In the genomic region with DNA sequence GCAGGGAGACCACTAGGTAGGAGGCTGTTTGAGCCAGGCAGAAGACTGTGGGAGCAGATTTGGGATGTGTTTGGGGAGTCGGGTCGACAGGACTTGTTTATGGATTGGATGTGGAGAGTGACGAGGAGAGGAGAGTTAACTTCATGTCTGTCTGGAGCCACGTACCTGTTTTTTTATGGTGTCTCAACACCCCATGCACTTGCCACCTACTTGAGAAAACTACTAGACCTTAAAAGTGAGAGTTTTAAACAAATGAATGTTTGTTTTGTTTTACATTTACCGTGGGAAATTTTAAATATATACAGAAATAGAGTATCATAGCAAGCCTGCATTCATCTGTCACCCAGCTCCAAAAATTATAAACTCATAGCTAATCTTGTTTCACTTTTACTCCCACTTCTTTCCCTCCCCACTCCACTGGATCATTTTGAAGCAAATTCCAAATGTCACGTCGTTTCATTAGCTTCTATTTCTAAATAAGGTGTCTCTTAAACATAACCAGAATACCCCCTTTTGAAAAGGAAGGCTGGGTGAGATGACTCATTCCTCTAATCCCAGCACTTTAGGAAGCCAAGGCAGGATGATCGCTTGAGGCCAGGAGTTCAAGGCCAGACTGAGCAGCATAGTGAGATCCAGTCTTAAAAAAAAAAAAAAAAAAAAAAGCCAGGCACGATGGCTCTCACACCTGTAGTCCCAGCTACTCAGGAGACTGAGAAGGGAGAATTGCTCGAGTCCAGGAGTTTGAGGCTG, we compare ENCODE assay signal across 17 cellular contexts.
A peak's percentile ranks its signal among the peaks of the same experiment; 100 is the strongest.
DNase-seq lines count a peak whose midpoint lies in the region; ATAC-seq, FAIRE-seq and TF ChIP-seq lines count a peak whose summit lies in the region.
"Had no signal": no experiment of that assay in that cellular context is flagged by ENCODE, and none has a peak within 500 bp of the region (broad histone marks: within the 10 kb centered on the region; RNA-seq: fewer than 3 reads in every experiment).

No MANE protein-coding gene starts in this region.

- H2AFZ ChIP-seq in HepG2 (ENCODE audit: low read length) = no peak overlapping the region
- H2AFZ ChIP-seq: PC-9 had no signal

- no peaks in the 10 kb centered on the region for H4K20me1 ChIP-seq in HepG2 (ENCODE audit: insufficient read depth, low read length)

- in situ Hi-C loops in HepG2 (cut with HindIII; ENCODE audit: extremely low pct_ligation_motif_present, low pct_unique_long_range_greater_than_20kb) = no loop called here

- DNase-seq in HepG2 (ENCODE audit: low spot score) (peak; percentile 15), right lobe of liver (no peak), sigmoid colon (no peak), NCI-H345 treated with DMSO at 0.1 percent for 48 hours (lab: John Stamatoyannopoulos, UW; ENCODE audit: unreplicated experiment) (no peak), A673 (ENCODE audit: low spot score) (no peak), NCI-H1417 treated with DMSO at 0.1 percent for 48 hours (lab: John Stamatoyannopoulos, UW) (no peak), superior temporal gyrus (ENCODE audit: extremely low spot score) (no peak)
- DNase-seq: KG1, NCI-H1436, NCI-H2029, NCI-H2171, NCI-H446 treated with DMSO at 0.1 percent for 48 hours, NCI-H748 treated with DMSO at 0.1 percent for 48 hours, PC-9 had no signal

- H3K9me3 ChIP-seq in HepG2 (ENCODE audit: low read length) (no peaks in the 10 kb centered on the region), right lobe of liver (no peaks in the 10 kb centered on the region), muscle layer of duodenum (ENCODE audit: control insufficient read depth in 1 of 2, low read length in 2 of 2) (no peaks in the 10 kb centered on the region), sigmoid colon (no peaks in the 10 kb centered on the region), A673 (ENCODE audit: low read depth, low read length, poor library complexity, severe bottlenecking) (no peaks in the 10 kb centered on the region)
- H3K9me3 ChIP-seq: A549 had no signal

- FAIRE-seq in HepG2 (lab: Jason Lieb, UNC) = no peak
- FAIRE-seq: A549 had no signal

- H3K4me3 ChIP-seq in HepG2 (replicated peaks in 1 of 3; ENCODE audit: insufficient read depth in 1 of 3, low read depth in 2 of 3, low read length in 3 of 3) (no peak overlapping the region), right lobe of liver (no peak overlapping the region), muscle layer of duodenum (ENCODE audit: low read depth in 1 of 2, low read length in 2 of 2) (no peak overlapping the region), sigmoid colon (no peak overlapping the region), A673 (ENCODE audit: low read depth, low read length, poor library complexity, severe bottlenecking) (no peak overlapping the region)
- H3K4me3 ChIP-seq: A549, PC-9 had no signal

- POLR2A ChIA-PET in HepG2 (lab: Yijun Ruan, JAX) (no interaction called here), A673 (lab: Charles Lee; ENCODE audit: low non-redundant PET) (no interaction called here)

- intact Hi-C loops in HepG2 (cut with micrococcal nuclease; ENCODE audit: unreplicated experiment) = no loop called here
- intact Hi-C loops in right lobe of liver (cut with DNase I) = no loop called here
- intact Hi-C loops in sigmoid colon (cut with DNase I) = loop anchor here (10.0 kb wide), 1 partner anchor 137 kb away; the partner anchor contains the start of gene ANO6
- intact Hi-C loops in A673 (cut with micrococcal nuclease; ENCODE audit: unreplicated experiment) = no loop called here

- no peak for ATAC-seq in HepG2
- no peak for ATAC-seq in right lobe of liver
- ATAC-seq: A549 had no signal

- TF ChIP-seq CTCF in HepG2 (CRISPR knock-in tag; IDR thresholded peaks at IDR 0.05) (no peak), right lobe of liver (IDR thresholded peaks at IDR 0.05) (no peak), sigmoid colon (IDR thresholded peaks at IDR 0.05) (no peak), A673 (conservative IDR thresholded peaks at IDR 0.05; ENCODE audit: low read depth, low read length) (no peak)

- H3K27ac ChIP-seq in HepG2 (ENCODE audit: extremely low read length, insufficient read depth, low read length) (no peak overlapping the region), right lobe of liver (no peak overlapping the region), muscle layer of duodenum (ENCODE audit: low read length) (peak overlapping the region; percentile 17), sigmoid colon (peak overlapping the region; percentile 48 to 77 (median 63)), A673 (ENCODE audit: low read depth, low read length, poor library complexity, severe bottlenecking) (no peak overlapping the region)
- H3K27ac ChIP-seq: A549, C4-2B, PC-9 had no signal

- H3K4me1 ChIP-seq in HepG2 (ENCODE audit: insufficient read depth, low read length) = peaks cover 15% of the 10 kb centered on the region
- peaks cover 0 to 15% (median under 1%) of the 10 kb centered on the region in 4 donors for H3K4me1 ChIP-seq in right lobe of liver
- peaks cover under 1 to 7% of the 10 kb centered on the region in 2 donors for H3K4me1 ChIP-seq in muscle layer of duodenum (ENCODE audit: control insufficient read depth in 1 of 2, insufficient read depth in 2 of 2, low read length in 2 of 2)
- H3K4me1 ChIP-seq in sigmoid colon = peaks cover 0 to 20% (median 11%) of the 10 kb centered on the region in 4 donors
- peaks cover 23% of the 10 kb centered on the region for H3K4me1 ChIP-seq in A673 (ENCODE audit: insufficient read depth, low read length, poor library complexity, severe bottlenecking)

- no peak for TF ChIP-seq POLR2A in HepG2 (IDR thresholded peaks at IDR 0.05; ENCODE audit: insufficient read depth in 1 of 2, low read depth in 2 of 2, low read length in 2 of 2)
- no peak for TF ChIP-seq POLR2A in right lobe of liver (IDR thresholded peaks at IDR 0.05)
- TF ChIP-seq POLR2A in sigmoid colon (IDR thresholded peaks at IDR 0.05) = no peak

- no peaks in the 10 kb centered on the region for H3K79me2 ChIP-seq in HepG2 (ENCODE audit: insufficient read depth, low read length)

- no peaks in the 10 kb centered on the region for H3K27me3 ChIP-seq in HepG2 (ENCODE audit: control insufficient read depth in 1 of 2, insufficient read depth in 2 of 2, low read length in 2 of 2)
- H3K27me3 ChIP-seq in right lobe of liver = no peaks in the 10 kb centered on the region
- no peaks in the 10 kb centered on the region for H3K27me3 ChIP-seq in muscle layer of duodenum (ENCODE audit: low read depth, low read length)
- no peaks in the 10 kb centered on the region for H3K27me3 ChIP-seq in sigmoid colon
- H3K27me3 ChIP-seq in A673 (replicated peaks; ENCODE audit: insufficient read depth, low read depth, low read length, poor library complexity) = no peaks in the 10 kb centered on the region

- no peak overlapping the region for H3K4me2 ChIP-seq in HepG2 (ENCODE audit: low read depth, low read length)
- H3K4me2 ChIP-seq: A549, PC-9 had no signal

- TF ChIP-seq EP300 in HepG2 (IDR thresholded peaks at IDR 0.05; ENCODE audit: low read depth in 2 of 2, low read length in 2 of 2) (no peak), HepG2 (CRISPR knock-in tag; IDR thresholded peaks at IDR 0.05; ENCODE audit: borderline replicate concordance) (no peak), sigmoid colon (IDR thresholded peaks at IDR 0.05) (no peak)

- CTCF ChIA-PET in HepG2 (lab: Yijun Ruan, JAX; ENCODE audit: low intra/inter-chr PET ratio, low total read pairs) (no interaction called here), A673 (lab: Charles Lee) (no interaction called here)

- TF ChIP-seq RAD21 in HepG2 (CRISPR knock-in tag; IDR thresholded peaks at IDR 0.05) = no peak

- H3K9ac ChIP-seq in HepG2 (ENCODE audit: insufficient read depth, low read depth, low read length) = no peak overlapping the region

- no TSS peak for BruUV-seq in HepG2 (replicated peaks; lab: Mats Ljungman, UMichigan)
- BruUV-seq in A673 (replicated peaks; lab: Mats Ljungman, UMichigan) = no TSS peak

- H3K36me3 ChIP-seq in HepG2 (replicated peaks in 1 of 2; ENCODE audit: control insufficient read depth in 1 of 2, insufficient read depth in 2 of 2, low read length in 2 of 2) = peaks cover 13 to 36% of the 10 kb centered on the region in 2 experiments
- H3K36me3 ChIP-seq in right lobe of liver = peaks cover 0 to 20% (median 6%) of the 10 kb centered on the region in 4 donors
- peaks cover 24 to 27% of the 10 kb centered on the region in 2 donors for H3K36me3 ChIP-seq in muscle layer of duodenum (ENCODE audit: control insufficient read depth in 1 of 2, insufficient read depth in 2 of 2, low read length in 2 of 2)
- peaks cover 0 to 34% (median 4%) of the 10 kb centered on the region in 4 donors for H3K36me3 ChIP-seq in sigmoid colon
- peaks cover 25% of the 10 kb centered on the region for H3K36me3 ChIP-seq in A673 (ENCODE audit: insufficient read depth, low read length, poor library complexity, severe bottlenecking)

- 85% methylated on average over 10 of the region's 10 CpGs for WGBS in HepG2 (ENCODE audit: low lambda C conversion rate)
- WGBS in right lobe of liver (ENCODE audit: insufficient coverage, low coverage, low lambda C conversion rate, missing lambda C conversion rate) = 84% methylated on average over 9 of the region's 10 CpGs
- 83 to 84% methylated on average over 10 of the region's 10 CpGs for WGBS in sigmoid colon, 2 donors

TF ChIP-seq in HepG2, 621 proteins besides CTCF, POLR2A, EP300 and RAD21:
- TF ChIP-seq FIP1L1 (IDR thresholded peaks at IDR 0.05; ENCODE audit: borderline replicate concordance, insufficient read depth, low read depth, low read length) (no peak), ZSCAN21 (CRISPR knock-in tag; IDR thresholded peaks at IDR 0.05; ENCODE audit: borderline replicate concordance) (no peak), BRCA1 (CRISPR knock-in tag; IDR thresholded peaks at IDR 0.05) (no peak), FOSL2 (CRISPR knock-in tag; IDR thresholded peaks at IDR 0.05) (peak; percentile 33; the same call in 1 of the 2 replicates), ZNF362 (CRISPR knock-in tag; IDR thresholded peaks at IDR 0.05; ENCODE audit: borderline replicate concordance) (peak; percentile 35; the same call in 1 of the 2 replicates)

Comparison
In these comparisons a context has a peak if more than half of its experiments do, and no peak if none do; other contexts are left out.
1. H3K27ac ChIP-seq: peak in muscle layer of duodenum (single experiment) and sigmoid colon (4 of 4); none in HepG2 (single experiment), right lobe of liver (0 of 3) and A673 (single experiment).